ENCODE assay signal across 1 cellular context in the genomic region with DNA sequence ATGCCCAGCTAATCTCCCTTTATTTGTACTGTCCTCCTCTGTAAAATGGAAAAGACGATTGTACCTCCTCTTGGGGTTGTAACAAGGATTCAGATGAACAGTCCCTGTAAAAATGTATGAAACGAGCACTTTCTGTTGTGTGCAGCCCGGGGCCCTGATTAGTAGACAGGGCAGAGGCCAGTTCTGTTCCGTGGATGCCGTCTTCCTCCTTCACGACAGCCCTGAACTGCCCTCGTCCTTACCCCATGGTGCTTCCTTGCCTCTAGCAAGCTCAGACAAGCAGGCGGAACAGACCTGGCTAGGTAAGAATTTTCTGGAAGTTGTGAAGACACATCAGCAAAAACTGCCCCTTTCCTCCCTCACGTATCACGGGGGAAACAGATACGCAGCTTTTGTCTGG.
TF ChIP-seq lines count a peak whose summit lies in the region.

No MANE protein-coding gene starts in this region.

TF ChIP-seq in K562, 482 proteins besides CTCF, POLR2A, EP300 and RAD21:
- no peak for TF ChIP-seq TAF9B (IDR thresholded peaks at IDR 0.05; ENCODE audit: partially characterized antibody)
- TF ChIP-seq, protein P1, sequence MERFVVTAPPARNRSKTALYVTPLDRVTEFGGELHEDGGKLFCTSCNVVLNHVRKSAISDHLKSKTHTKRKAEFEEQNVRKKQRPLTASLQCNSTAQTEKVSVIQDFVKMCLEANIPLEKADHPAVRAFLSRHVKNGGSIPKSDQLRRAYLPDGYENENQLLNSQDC (CRISPR knock-in tag; IDR thresholded peaks at IDR 0.05) = no peak
